16 cellular contexts compared by ENCODE assay signal in the genomic region with DNA sequence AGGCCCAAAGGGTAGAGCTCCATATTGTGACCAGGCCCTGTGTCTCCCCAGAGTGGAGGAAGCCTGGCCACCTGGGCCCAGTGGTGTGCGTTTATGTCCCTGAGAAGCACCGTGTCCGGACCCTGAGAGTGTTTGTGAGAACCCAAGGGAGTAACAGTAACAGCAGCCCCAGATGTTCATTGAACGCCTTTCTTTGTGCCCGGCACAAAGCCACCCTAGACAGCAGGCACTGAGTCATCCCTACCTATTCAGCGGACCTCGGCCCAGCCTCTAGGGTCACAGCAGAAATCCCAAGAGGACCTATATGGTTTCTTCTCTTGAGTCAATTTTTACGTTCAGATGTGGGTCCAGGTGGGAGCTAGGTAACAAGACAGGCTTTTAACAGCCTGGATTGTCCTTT. TPM values are rescaled to one million over a fixed set of nuclear protein-coding genes. Genes with fewer than 3 reads are reported as not detected.
DNase-seq lines count a peak whose midpoint lies in the region; ATAC-seq, FAIRE-seq and TF ChIP-seq lines count a peak whose summit lies in the region.
"Had no signal": no experiment of that assay in that cellular context is flagged by ENCODE, and none has a peak within 500 bp of the region (broad histone marks: within the 10 kb centered on the region; RNA-seq: fewer than 3 reads in every experiment).

No MANE protein-coding gene starts in this region.

- H3K27ac ChIP-seq in small intestine (ENCODE audit: low read depth in 1 of 2, low read length in 1 of 2) (no peak overlapping the region), gastroesophageal sphincter (no peak overlapping the region)
- H3K27ac ChIP-seq: gastrocnemius medialis had no signal

- no peaks in the 10 kb centered on the region for H3K9me3 ChIP-seq in small intestine (ENCODE audit: control insufficient read depth, low read depth)
- no peaks in the 10 kb centered on the region for H3K9me3 ChIP-seq in gastroesophageal sphincter
- H3K9me3 ChIP-seq: gastrocnemius medialis, SK-N-SH had no signal

- peak; percentile 36 for ATAC-seq in GM19463 (IDR thresholded peaks at IDR 0.05; ENCODE audit: unreplicated experiment)
- peak; percentile 20 for ATAC-seq in HG03442 (IDR thresholded peaks at IDR 0.05; ENCODE audit: unreplicated experiment)
- ATAC-seq in effector memory CD8-positive, alpha-beta T cell (replicated peaks): no peak
- no peak for ATAC-seq in gastroesophageal sphincter
- ATAC-seq: activated CD4-positive, CD25-positive, alpha-beta regulatory T cell treated with anti-CD3 and anti-CD28 coated beads, Interleukin-2, amount 50 U/mL, for 24 hours had no signal

- H3K36me3 Mint-ChIP-seq in effector memory CD8-positive, alpha-beta T cell (ENCODE audit: insufficient read depth): peaks cover 12% of the 10 kb centered on the region

- no peaks in the 10 kb centered on the region for H3K36me3 ChIP-seq in small intestine (ENCODE audit: control insufficient read depth in 2 of 2, insufficient read depth in 2 of 2, low read length in 2 of 2)
- peaks cover 0 to 4% of the 10 kb centered on the region in 2 donors for H3K36me3 ChIP-seq in gastroesophageal sphincter
- H3K36me3 ChIP-seq: gastrocnemius medialis had no signal

- H3K27me3 Mint-ChIP-seq in effector memory CD8-positive, alpha-beta T cell: no peaks in the 10 kb centered on the region

- no peak for TF ChIP-seq POLR2A in gastroesophageal sphincter (IDR thresholded peaks at IDR 0.05)

- peak overlapping the region; percentile 95 to 98 for H3K27ac Mint-ChIP-seq in effector memory CD8-positive, alpha-beta T cell

- 80 to 98% (median 92%) methylated on average over 8 of the region's 8 CpGs for WGBS in small intestine, 3 donors
- WGBS in gastroesophageal sphincter (ENCODE audit: low coverage in 1 of 2), 2 donors: 99% methylated on average over 8 of the region's 8 CpGs; no CpG with 5 or more reads in 1 of the 2 donors

- H3K4me1 ChIP-seq in small intestine (ENCODE audit: control insufficient read depth in 2 of 2, insufficient read depth in 1 of 2, low read depth in 1 of 2, low read length in 1 of 2) (no peaks in the 10 kb centered on the region), gastroesophageal sphincter (peaks cover 0 to 40% (median 0%) of the 10 kb centered on the region in 3 donors)
- H3K4me1 ChIP-seq: gastrocnemius medialis had no signal

- H3K4me3 Mint-ChIP-seq in effector memory CD8-positive, alpha-beta T cell: no peak overlapping the region

- H3K4me3 ChIP-seq in GM12865 (ENCODE audit: low read depth, low read length): peak overlapping the region; percentile 45
- H3K4me3 ChIP-seq in small intestine (ENCODE audit: low read depth in 1 of 2, low read length in 2 of 2): no peak overlapping the region
- H3K4me3 ChIP-seq in gastroesophageal sphincter: no peak overlapping the region
- H3K4me3 ChIP-seq: gastrocnemius medialis had no signal

- H3K4me1 Mint-ChIP-seq in effector memory CD8-positive, alpha-beta T cell (ENCODE audit: low read depth in 2 of 2): peaks cover 18 to 33% of the 10 kb centered on the region in 2 donors

- FAIRE-seq in small intestine (lab: Jason Lieb, UNC): no peak
- FAIRE-seq: keratinocyte had no signal

- DNase-seq in GM12865 (ENCODE audit: low read depth) (peak; percentile 89), small intestine (no peak), mucosa of gallbladder (ENCODE audit: low spot score) (no peak), NCI-H1092 (lab: John Stamatoyannopoulos, UW) (no peak)
- DNase-seq in effector memory CD8-positive, alpha-beta T cell: no peak
- DNase-seq: activated effector memory CD4-positive, alpha-beta T cell treated with Interleukin-2 at 50 U/mL for 16 hours; gastrocnemius medialis; GF-D8; H7; right cardiac atrium; SK-N-SH had no signal

- H3K9me3 Mint-ChIP-seq in effector memory CD8-positive, alpha-beta T cell: peaks cover 0 to 4% of the 10 kb centered on the region in 2 donors

- no peaks in the 10 kb centered on the region for H3K27me3 ChIP-seq in small intestine (ENCODE audit: control insufficient read depth in 2 of 2, insufficient read depth in 2 of 2, low read length in 2 of 2)
- no peaks in the 10 kb centered on the region for H3K27me3 ChIP-seq in gastroesophageal sphincter
- H3K27me3 ChIP-seq: gastrocnemius medialis had no signal

- no peak for TF ChIP-seq CTCF in GM12865 (IDR thresholded peaks at IDR 0.05; ENCODE audit: insufficient read depth, low read depth, low read length, missing control alignments)
- TF ChIP-seq CTCF in gastroesophageal sphincter (IDR thresholded peaks at IDR 0.05): no peak

- no peak for TF ChIP-seq EP300 in gastroesophageal sphincter (IDR thresholded peaks at IDR 0.05)

RNA-seq across cellular contexts. Expression of a gene that starts 24.5 kb away (rescaled TPM):
- polyA plus RNA-seq in small intestine: 1 to 10 TPM in 2 of 3 donors, under 1 TPM in 1; 0.45 to 1.7 (median 1.4) TPM
- 8.2 TPM for total RNA-seq in mucosa of gallbladder
- 10 to 100 TPM in 1 of 4 donors, 1 to 10 TPM in 3; 4.4 to 18.7 (median 4.7) TPM for total RNA-seq in gastroesophageal sphincter

Comparison
In these comparisons a context has a peak if more than half of its experiments do, and no peak if none do; other contexts are left out.
1. ATAC-seq: peak in GM19463 (single experiment) and HG03442 (single experiment); none in effector memory CD8-positive, alpha-beta T cell (single experiment) and gastroesophageal sphincter (single experiment).